In the genomic region with DNA sequence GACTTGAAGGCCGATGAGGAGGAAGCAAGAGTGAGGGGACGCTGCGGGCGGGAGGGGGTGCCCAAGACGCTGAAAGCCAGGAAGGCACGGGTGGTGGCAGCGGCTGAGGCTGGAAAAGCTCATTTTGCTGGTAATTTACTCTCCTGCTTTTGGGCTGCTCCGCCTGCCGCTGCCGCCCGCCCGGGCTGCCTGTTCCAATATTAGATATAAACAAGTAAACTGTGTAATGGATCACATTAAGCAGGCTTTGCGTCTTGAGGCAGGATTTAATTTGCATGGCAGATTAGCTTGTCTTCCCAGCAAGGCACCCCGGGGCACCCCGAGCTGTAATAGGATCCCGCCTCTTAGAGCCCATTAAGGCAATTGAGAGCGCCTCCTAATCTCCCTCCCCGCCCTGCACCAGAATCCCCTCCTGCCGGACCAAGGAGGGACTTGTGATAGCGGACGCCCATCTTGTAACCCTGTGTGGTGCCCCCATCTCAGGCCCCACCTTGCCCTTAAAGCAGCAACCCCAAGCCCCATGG, we compare ENCODE assay signal across 21 cellular contexts. TPM values are rescaled to one million over a fixed set of nuclear protein-coding genes. Genes with fewer than 3 reads are reported as not detected.
DNase-seq lines count a peak whose midpoint lies in the region; ATAC-seq and TF ChIP-seq lines count a peak whose summit lies in the region.
"Had no signal": no experiment of that assay in that cellular context is flagged by ENCODE, and none has a peak within 500 bp of the region (broad histone marks: within the 10 kb centered on the region; RNA-seq: fewer than 3 reads in every experiment).

No MANE protein-coding gene starts in this region.

- H3K9me3 ChIP-seq in HUES64 (ENCODE audit: insufficient read depth, low read depth, low read length): no peaks in the 10 kb centered on the region
- no peaks in the 10 kb centered on the region for H3K9me3 ChIP-seq in tibial artery
- H3K9me3 ChIP-seq: adrenal gland, left ventricle myocardium inferior, right lobe of liver, thyroid gland had no signal

- WGBS in HUES64: 9% methylated on average over 19 of the region's 21 CpGs

- peak overlapping the region; percentile 58 to 75 (median 66) for H3K4me3 Mint-ChIP-seq in brain
- H3K4me3 Mint-ChIP-seq: stimulated activated effector memory CD8-positive, alpha-beta T cell treated with anti-CD3 and anti-CD28 coated beads, Interleukin-12 subunit alpha, Interleukin-12 subunit beta, amount 100 ng/mL, for 72 hours had no signal

- no peaks in the 10 kb centered on the region for H3K36me3 Mint-ChIP-seq in brain
- H3K36me3 Mint-ChIP-seq: CD4-positive, alpha-beta memory T cell; stimulated activated effector memory CD8-positive, alpha-beta T cell treated with anti-CD3 and anti-CD28 coated beads, Interleukin-12 subunit alpha, Interleukin-12 subunit beta, amount 100 ng/mL, for 72 hours had no signal

- intact Hi-C loops in tibial artery (cut with DNase I; ENCODE audit: low total_unique reads): no loop called here

- H3K4me1 Mint-ChIP-seq in brain: peaks cover 22% of the 10 kb centered on the region

- H3K27me3 ChIP-seq in HUES64 (ENCODE audit: insufficient read depth, low read length): peaks cover 80% of the 10 kb centered on the region
- peaks cover 0 to 71% of the 10 kb centered on the region in 2 donors for H3K27me3 ChIP-seq in tibial artery
- H3K27me3 ChIP-seq: adrenal gland, right lobe of liver had no signal

- H3K9ac ChIP-seq in HUES64 (ENCODE audit: low read depth, low read length): no peak overlapping the region

- H3K36me3 ChIP-seq in HUES64 (ENCODE audit: insufficient read depth, low read length) (no peaks in the 10 kb centered on the region), tibial artery (no peaks in the 10 kb centered on the region)
- H3K36me3 ChIP-seq: adrenal gland, cardiac muscle cell, left ventricle myocardium inferior, right lobe of liver, thyroid gland had no signal

- DNase-seq in DMS79 (lab: John Stamatoyannopoulos, UW) (peak; percentile 2), mesenteric fat pad (ENCODE audit: low spot score) (peak; percentile 78), tibial artery (no peak), NCI-H526 treated with DMSO at 0.1 percent for 48 hours (lab: John Stamatoyannopoulos, UW) (no peak)
- DNase-seq: activated CD8-positive, alpha-beta memory T cell treated with anti-CD3 and anti-CD28 coated beads, Interleukin-2, amount 50 U/mL, for 48 hours; activated effector memory CD4-positive, alpha-beta T cell treated with anti-CD3 and anti-CD28 coated beads, Interleukin-2, amount 50 U/mL, for 16 hours; adrenal gland; CD4-positive, alpha-beta memory T cell; DND-41; foreskin melanocyte; left ventricle myocardium inferior; NCI-H1694; NCI-H446; right lobe of liver; thyroid gland had no signal

- ATAC-seq in HG02588 (IDR thresholded peaks at IDR 0.05; ENCODE audit: unreplicated experiment) (no peak), GM21390 (IDR thresholded peaks at IDR 0.05; ENCODE audit: unreplicated experiment) (no peak)
- ATAC-seq: stimulated activated effector memory CD8-positive, alpha-beta T cell treated with anti-CD3 and anti-CD28 coated beads, Interleukin-12 subunit alpha, Interleukin-12 subunit beta, amount 100 ng/mL, for 72 hours had no signal

- TF ChIP-seq CTCF in brain (conservative IDR thresholded peaks at IDR 0.05) (no peak), tibial artery (IDR thresholded peaks at IDR 0.05) (no peak)

- peaks cover 80% of the 10 kb centered on the region for H3K27me3 Mint-ChIP-seq in brain

- H3K27ac ChIP-seq in HUES64 (ENCODE audit: low read depth, low read length) (no peak overlapping the region), tibial artery (no peak overlapping the region)
- H3K27ac ChIP-seq: adrenal gland, cardiac muscle cell, left ventricle myocardium inferior, right lobe of liver, thyroid gland had no signal

- H3K27ac Mint-ChIP-seq in brain: peak overlapping the region in 4 of 5 experiments; percentile 13 to 61 (median 42)
- H3K27ac Mint-ChIP-seq: CD4-positive, alpha-beta memory T cell; stimulated activated effector memory CD8-positive, alpha-beta T cell treated with anti-CD3 and anti-CD28 coated beads, Interleukin-12 subunit alpha, Interleukin-12 subunit beta, amount 100 ng/mL, for 72 hours had no signal

- peaks cover 0 to 4% (median 0%) of the 10 kb centered on the region in 5 experiments for H3K9me3 Mint-ChIP-seq in brain
- H3K9me3 Mint-ChIP-seq: CD4-positive, alpha-beta memory T cell; stimulated activated effector memory CD8-positive, alpha-beta T cell treated with anti-CD3 and anti-CD28 coated beads, Interleukin-12 subunit alpha, Interleukin-12 subunit beta, amount 100 ng/mL, for 72 hours had no signal

- H3K4me3 ChIP-seq in HUES64 (ENCODE audit: low read length) (peak overlapping the region; percentile 44), tibial artery (no peak overlapping the region)
- H3K4me3 ChIP-seq: adrenal gland, cardiac muscle cell, left ventricle myocardium inferior, right lobe of liver, thyroid gland had no signal

- H3K4me1 ChIP-seq in HUES64 (ENCODE audit: insufficient read depth, low read length) (peaks cover 5% of the 10 kb centered on the region; the same call in 1 of the 2 replicates), tibial artery (peaks cover 0 to 8% (median 3%) of the 10 kb centered on the region in 4 donors)
- H3K4me1 ChIP-seq: adrenal gland, left ventricle myocardium inferior, right lobe of liver, thyroid gland had no signal

RNA-seq across cellular contexts. Expression of gene SLF2, which starts 46.1 kb away (rescaled TPM):
- polyA plus RNA-seq in HUES64 (2013, experiment 1 of 2): 17.1 TPM
- 14.6 TPM for polyA plus RNA-seq in HUES64 (2013, experiment 2 of 2)
- 6.9 TPM for polyA plus RNA-seq in brain (ENCODE audit: insufficient read depth, low read depth, low replicate concordance)
- total RNA-seq in mesenteric fat pad: 18.4 TPM

Comparison
In these comparisons a context has a peak if more than half of its experiments do, and no peak if none do; other contexts are left out.
1. DNase-seq: peak in DMS79 (single experiment) and mesenteric fat pad (single experiment); none in tibial artery (0 of 2) and NCI-H526 treated with DMSO at 0.1 percent for 48 hours (single experiment).